ENCODE assay signal across 8 cellular contexts in genomic region chr16:89442990-89443726, GRCh38. TPM values are rescaled to one million over a fixed set of nuclear protein-coding genes. Genes with fewer than 3 reads are reported as not detected.
DNase-seq lines count a peak whose midpoint lies in the region; ATAC-seq lines count a peak whose summit lies in the region.

No MANE protein-coding gene starts in this region.

- ATAC-seq in GM21786 (IDR thresholded peaks at IDR 0.05; ENCODE audit: unreplicated experiment) = no peak
- ATAC-seq in GM21390 (IDR thresholded peaks at IDR 0.05; ENCODE audit: unreplicated experiment) = no peak

- DNase-seq in NCI-H1105 (lab: John Stamatoyannopoulos, UW) (peak; percentile 1), NCI-H1105 treated with DMSO at 0.1 percent for 48 hours (lab: John Stamatoyannopoulos, UW) (no peak), NCI-H226 (peak; percentile 95), dermis blood vessel endothelial cell (peak; percentile 47), myocyte (ENCODE audit: low read depth) (peak; percentile 48), Kasumi-1 (lab: John Stamatoyannopoulos, UW) (no peak)

RNA-seq across cellular contexts. Expression of gene ANKRD11, which starts 47.2 kb away (rescaled TPM):
- total RNA-seq in dermis blood vessel endothelial cell = 55.5 and 72.0 TPM in 2 replicates
- 34.2 and 37.1 TPM in 2 replicates for total RNA-seq in myocyte
- 85.5 TPM for polyA plus RNA-seq in myocyte (2012)

Comparison
In these comparisons a context has a peak if more than half of its experiments do, and no peak if none do; other contexts are left out.
1. DNase-seq: peak in NCI-H1105 (single experiment), NCI-H226 (single experiment), dermis blood vessel endothelial cell (single experiment) and myocyte (single experiment); none in NCI-H1105 treated with DMSO at 0.1 percent for 48 hours (single experiment) and Kasumi-1 (0 of 2).